ENCODE assay signal across 1 cellular context in the genomic region with DNA sequence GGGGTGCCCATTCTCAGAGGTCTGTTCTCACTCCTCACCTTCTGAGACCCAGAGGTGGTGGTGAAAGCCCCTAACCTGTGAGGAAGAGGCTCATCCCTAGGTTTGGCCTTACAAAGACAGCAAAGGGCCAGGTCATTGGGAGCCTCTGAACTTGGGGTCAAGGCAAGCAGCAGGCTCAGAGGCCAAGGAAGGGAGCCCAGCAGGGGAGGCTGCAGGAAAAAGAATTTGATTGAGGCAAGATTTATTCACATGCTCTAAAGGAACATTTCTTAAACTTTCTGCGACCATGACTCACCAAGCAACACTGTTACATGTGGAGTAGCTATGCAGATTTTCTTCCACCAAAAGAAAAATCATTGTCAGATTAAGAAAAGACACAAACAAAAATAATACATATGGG.
TF ChIP-seq lines count a peak whose summit lies in the region.

No MANE protein-coding gene starts in this region.

TF ChIP-seq in H1, 55 proteins besides CTCF, POLR2A, EP300 and RAD21 (continued from another document):
- TF ChIP-seq, protein P1, sequence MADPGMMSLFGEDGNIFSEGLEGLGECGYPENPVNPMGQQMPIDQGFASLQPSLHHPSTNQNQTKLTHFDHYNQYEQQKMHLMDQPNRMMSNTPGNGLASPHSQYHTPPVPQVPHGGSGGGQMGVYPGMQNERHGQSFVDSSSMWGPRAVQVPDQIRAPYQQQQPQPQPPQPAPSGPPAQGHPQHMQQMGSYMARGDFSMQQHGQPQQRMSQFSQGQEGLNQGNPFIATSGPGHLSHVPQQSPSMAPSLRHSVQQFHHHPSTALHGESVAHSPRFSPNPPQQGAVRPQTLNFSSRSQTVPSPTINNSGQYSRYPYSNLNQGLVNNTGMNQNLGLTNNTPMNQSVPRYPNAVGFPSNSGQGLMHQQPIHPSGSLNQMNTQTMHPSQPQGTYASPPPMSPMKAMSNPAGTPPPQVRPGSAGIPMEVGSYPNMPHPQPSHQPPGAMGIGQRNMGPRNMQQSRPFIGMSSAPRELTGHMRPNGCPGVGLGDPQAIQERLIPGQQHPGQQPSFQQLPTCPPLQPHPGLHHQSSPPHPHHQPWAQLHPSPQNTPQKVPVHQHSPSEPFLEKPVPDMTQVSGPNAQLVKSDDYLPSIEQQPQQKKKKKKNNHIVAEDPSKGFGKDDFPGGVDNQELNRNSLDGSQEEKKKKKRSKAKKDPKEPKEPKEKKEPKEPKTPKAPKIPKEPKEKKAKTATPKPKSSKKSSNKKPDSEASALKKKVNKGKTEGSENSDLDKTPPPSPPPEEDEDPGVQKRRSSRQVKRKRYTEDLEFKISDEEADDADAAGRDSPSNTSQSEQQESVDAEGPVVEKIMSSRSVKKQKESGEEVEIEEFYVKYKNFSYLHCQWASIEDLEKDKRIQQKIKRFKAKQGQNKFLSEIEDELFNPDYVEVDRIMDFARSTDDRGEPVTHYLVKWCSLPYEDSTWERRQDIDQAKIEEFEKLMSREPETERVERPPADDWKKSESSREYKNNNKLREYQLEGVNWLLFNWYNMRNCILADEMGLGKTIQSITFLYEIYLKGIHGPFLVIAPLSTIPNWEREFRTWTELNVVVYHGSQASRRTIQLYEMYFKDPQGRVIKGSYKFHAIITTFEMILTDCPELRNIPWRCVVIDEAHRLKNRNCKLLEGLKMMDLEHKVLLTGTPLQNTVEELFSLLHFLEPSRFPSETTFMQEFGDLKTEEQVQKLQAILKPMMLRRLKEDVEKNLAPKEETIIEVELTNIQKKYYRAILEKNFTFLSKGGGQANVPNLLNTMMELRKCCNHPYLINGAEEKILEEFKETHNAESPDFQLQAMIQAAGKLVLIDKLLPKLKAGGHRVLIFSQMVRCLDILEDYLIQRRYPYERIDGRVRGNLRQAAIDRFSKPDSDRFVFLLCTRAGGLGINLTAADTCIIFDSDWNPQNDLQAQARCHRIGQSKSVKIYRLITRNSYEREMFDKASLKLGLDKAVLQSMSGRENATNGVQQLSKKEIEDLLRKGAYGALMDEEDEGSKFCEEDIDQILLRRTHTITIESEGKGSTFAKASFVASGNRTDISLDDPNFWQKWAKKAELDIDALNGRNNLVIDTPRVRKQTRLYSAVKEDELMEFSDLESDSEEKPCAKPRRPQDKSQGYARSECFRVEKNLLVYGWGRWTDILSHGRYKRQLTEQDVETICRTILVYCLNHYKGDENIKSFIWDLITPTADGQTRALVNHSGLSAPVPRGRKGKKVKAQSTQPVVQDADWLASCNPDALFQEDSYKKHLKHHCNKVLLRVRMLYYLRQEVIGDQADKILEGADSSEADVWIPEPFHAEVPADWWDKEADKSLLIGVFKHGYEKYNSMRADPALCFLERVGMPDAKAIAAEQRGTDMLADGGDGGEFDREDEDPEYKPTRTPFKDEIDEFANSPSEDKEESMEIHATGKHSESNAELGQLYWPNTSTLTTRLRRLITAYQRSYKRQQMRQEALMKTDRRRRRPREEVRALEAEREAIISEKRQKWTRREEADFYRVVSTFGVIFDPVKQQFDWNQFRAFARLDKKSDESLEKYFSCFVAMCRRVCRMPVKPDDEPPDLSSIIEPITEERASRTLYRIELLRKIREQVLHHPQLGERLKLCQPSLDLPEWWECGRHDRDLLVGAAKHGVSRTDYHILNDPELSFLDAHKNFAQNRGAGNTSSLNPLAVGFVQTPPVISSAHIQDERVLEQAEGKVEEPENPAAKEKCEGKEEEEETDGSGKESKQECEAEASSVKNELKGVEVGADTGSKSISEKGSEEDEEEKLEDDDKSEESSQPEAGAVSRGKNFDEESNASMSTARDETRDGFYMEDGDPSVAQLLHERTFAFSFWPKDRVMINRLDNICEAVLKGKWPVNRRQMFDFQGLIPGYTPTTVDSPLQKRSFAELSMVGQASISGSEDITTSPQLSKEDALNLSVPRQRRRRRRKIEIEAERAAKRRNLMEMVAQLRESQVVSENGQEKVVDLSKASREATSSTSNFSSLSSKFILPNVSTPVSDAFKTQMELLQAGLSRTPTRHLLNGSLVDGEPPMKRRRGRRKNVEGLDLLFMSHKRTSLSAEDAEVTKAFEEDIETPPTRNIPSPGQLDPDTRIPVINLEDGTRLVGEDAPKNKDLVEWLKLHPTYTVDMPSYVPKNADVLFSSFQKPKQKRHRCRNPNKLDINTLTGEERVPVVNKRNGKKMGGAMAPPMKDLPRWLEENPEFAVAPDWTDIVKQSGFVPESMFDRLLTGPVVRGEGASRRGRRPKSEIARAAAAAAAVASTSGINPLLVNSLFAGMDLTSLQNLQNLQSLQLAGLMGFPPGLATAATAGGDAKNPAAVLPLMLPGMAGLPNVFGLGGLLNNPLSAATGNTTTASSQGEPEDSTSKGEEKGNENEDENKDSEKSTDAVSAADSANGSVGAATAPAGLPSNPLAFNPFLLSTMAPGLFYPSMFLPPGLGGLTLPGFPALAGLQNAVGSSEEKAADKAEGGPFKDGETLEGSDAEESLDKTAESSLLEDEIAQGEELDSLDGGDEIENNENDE (IDR thresholded peaks at IDR 0.05; ENCODE audit: insufficient replicate concordance, low read length), result no peak
- TF ChIP-seq BACH1 (IDR thresholded peaks at IDR 0.05; ENCODE audit: low read length) (no peak), KDM4A (IDR thresholded peaks at IDR 0.05; ENCODE audit: low read depth, low read length, severe bottlenecking) (no peak), CHD1 (IDR thresholded peaks at IDR 0.05; ENCODE audit: low read depth, low read length) (no peak), SAP30 (IDR thresholded peaks at IDR 0.05; ENCODE audit: insufficient read depth, insufficient replicate concordance, low read length) (no peak), JUND (IDR thresholded peaks at IDR 0.05; ENCODE audit: low read length) (no peak), RNF2 (IDR thresholded peaks at IDR 0.05; ENCODE audit: borderline replicate concordance, low read depth, low read length, missing control alignments, poor library complexity, severe bottlenecking) (no peak)
TF ChIP-seq in H1: peak in this region for 0.
